ENCODE assay signal across 1 cellular context in genomic region chr19:920051-920857, GRCh38.
TF ChIP-seq lines count a peak whose summit lies in the region.

No MANE protein-coding gene starts in this region.

TF ChIP-seq in SK-N-SH, 30 proteins besides CTCF, POLR2A, EP300 and RAD21 (continued from another document):
- TF ChIP-seq MXI1 (IDR thresholded peaks at IDR 0.05; ENCODE audit: low read depth, low read length): no peak
